20 cellular contexts compared by ENCODE assay signal in the genomic region with DNA sequence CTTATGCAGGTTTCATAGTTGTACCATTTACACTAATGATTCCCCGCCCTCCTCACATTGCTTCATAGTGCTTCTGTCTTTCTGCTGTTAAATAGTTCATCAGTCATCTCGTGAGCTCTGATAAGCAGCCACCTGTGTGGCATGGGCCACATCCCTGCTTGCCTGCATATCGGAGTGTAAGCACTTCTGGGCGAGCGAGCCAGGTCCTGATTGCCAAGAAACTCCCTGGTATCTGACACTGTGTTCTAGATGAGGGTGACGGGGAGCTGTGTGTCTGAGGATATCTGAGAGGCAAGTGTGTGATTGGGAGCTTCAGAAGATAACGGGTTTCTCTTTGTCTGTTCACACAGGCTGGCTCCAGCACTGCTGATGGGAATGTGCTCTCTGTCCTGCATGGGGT.
DNase-seq lines count a peak whose midpoint lies in the region; ATAC-seq, FAIRE-seq and TF ChIP-seq lines count a peak whose summit lies in the region.
"Had no signal": no experiment of that assay in that cellular context is flagged by ENCODE, and none has a peak within 500 bp of the region (broad histone marks: within the 10 kb centered on the region; RNA-seq: fewer than 3 reads in every experiment).

No MANE protein-coding gene starts in this region.

- no peak overlapping the region for H3K4me3 Mint-ChIP-seq in CD4-positive, CD25-positive, alpha-beta regulatory T cell
- H3K4me3 Mint-ChIP-seq: IgD-negative memory B cell had no signal

- no peak overlapping the region for H3K27ac ChIP-seq in CD4-positive, CD25-positive, alpha-beta regulatory T cell (ENCODE audit: insufficient read depth, low read length, poor library complexity, severe bottlenecking)
- H3K27ac ChIP-seq in HEK293 (ENCODE audit: extremely low read depth, low read depth, low read length) (no peak overlapping the region), heart right ventricle (peak overlapping the region in 8 of 10 donors; percentile 1 to 77 (median 55)), pancreas (no peak overlapping the region)
- H3K27ac ChIP-seq: A549, BLaER1, Peyer's patch had no signal

- peaks cover 3% of the 10 kb centered on the region for H3K36me3 ChIP-seq in CD4-positive, CD25-positive, alpha-beta regulatory T cell (ENCODE audit: control insufficient read depth, insufficient read depth, low read length)
- H3K36me3 ChIP-seq in HEK293 (ENCODE audit: control insufficient read depth in 2 of 2, insufficient read depth in 1 of 2, low read length in 2 of 2) (peaks cover 0 to 6% of the 10 kb centered on the region in 2 experiments; a peak in 1 of 3 replicates), heart right ventricle (peaks cover 0 to 19% (median 0%) of the 10 kb centered on the region in 9 donors), pancreas (no peaks in the 10 kb centered on the region)

- ATAC-seq in CD4-positive, CD25-positive, alpha-beta regulatory T cell (ENCODE audit: low read depth in 2 of 2), result no peak
- ATAC-seq in heart right ventricle, result peak; percentile 37 to 90 (median 77)
- ATAC-seq in pancreas, result peak; percentile 61 to 77 (median 72)
- no peak for ATAC-seq in HG02763 (IDR thresholded peaks at IDR 0.05; ENCODE audit: unreplicated experiment)
- no peak for ATAC-seq in HG03469 (IDR thresholded peaks at IDR 0.05; ENCODE audit: unreplicated experiment)
- no peak for ATAC-seq in GM21717 (IDR thresholded peaks at IDR 0.05; ENCODE audit: unreplicated experiment)
- ATAC-seq: A549 had no signal

- intact Hi-C loops in heart right ventricle (cut with DNase I), result loop anchor here in 6 of 10 donors (5.0 kb wide), 1 partner anchor 93 kb away; no protein-coding TSS in a partner anchor
- intact Hi-C loops in pancreas (cut with DNase I), result loop anchor here in 1 of 3 donors (10.0 kb wide), 1 partner anchor 95 kb away; no protein-coding TSS in a partner anchor

- peaks cover 10 to 32% (median 22%) of the 10 kb centered on the region in 4 donors for H3K4me1 Mint-ChIP-seq in CD4-positive, CD25-positive, alpha-beta regulatory T cell
- H3K4me1 Mint-ChIP-seq: IgD-negative memory B cell had no signal

- H3K27me3 Mint-ChIP-seq in CD4-positive, CD25-positive, alpha-beta regulatory T cell, result no peaks in the 10 kb centered on the region
- H3K27me3 Mint-ChIP-seq: IgD-negative memory B cell had no signal

- no peak for TF ChIP-seq CTCF in HEK293 (tag by site-specific recombination; IDR thresholded peaks at IDR 0.05)
- no peak for TF ChIP-seq CTCF in heart right ventricle (IDR thresholded peaks at IDR 0.05)
- TF ChIP-seq CTCF in pancreas (IDR thresholded peaks at IDR 0.05), result no peak

- H3K4me3 ChIP-seq in CD4-positive, CD25-positive, alpha-beta regulatory T cell (ENCODE audit: low read depth, low read length), result no peak overlapping the region
- H3K4me3 ChIP-seq in HEK293 (ENCODE audit: low read depth, low read length) (no peak overlapping the region), heart right ventricle (peak overlapping the region in 1 of 10 donors; percentile 23), pancreas (no peak overlapping the region)
- H3K4me3 ChIP-seq: A549, BLaER1, Peyer's patch had no signal

- H3K36me3 Mint-ChIP-seq in CD4-positive, CD25-positive, alpha-beta regulatory T cell, result peaks cover 37% of the 10 kb centered on the region

- POLR2A ChIA-PET in HEK293 (lab: Yijun Ruan, JAX), result no interaction called here

- H3K4me1 ChIP-seq in CD4-positive, CD25-positive, alpha-beta regulatory T cell (ENCODE audit: control insufficient read depth, insufficient read depth, low read length, poor library complexity, severe bottlenecking), result no peaks in the 10 kb centered on the region
- H3K4me1 ChIP-seq in HEK293 (ENCODE audit: control insufficient read depth, insufficient read depth, low read length) (no peaks in the 10 kb centered on the region), heart right ventricle (peaks cover 0 to 53% (median 7%) of the 10 kb centered on the region in 9 donors), pancreas (peaks cover 0 to 5% (median 0%) of the 10 kb centered on the region in 3 donors)
- H3K4me1 ChIP-seq: A549, Peyer's patch had no signal

- no peak for FAIRE-seq in pancreas (lab: Jason Lieb, UNC)
- FAIRE-seq: A549 had no signal

- CTCF ChIA-PET in HEK293 (lab: Yijun Ruan, JAX), result no interaction called here

- H3K27ac Mint-ChIP-seq in CD4-positive, CD25-positive, alpha-beta regulatory T cell, result peak overlapping the region in 2 of 3 donors; percentile 36 to 56

- DNase-seq in CD4-positive, CD25-positive, alpha-beta regulatory T cell, result no peak
- peak; percentile 59 to 63 for DNase-seq in heart right ventricle
- peak in 5 of 6 donors; percentile 42 to 75 (median 54) for DNase-seq in pancreas
- no peak for DNase-seq in NCI-H345 treated with DMSO at 0.1 percent for 48 hours (lab: John Stamatoyannopoulos, UW; ENCODE audit: unreplicated experiment)
- DNase-seq: DMS79, H7, Karpas-422, NCI-H1092, NCI-H1436 treated with DMSO at 0.1 percent for 48 hours, NCI-H2029, NCI-H345, NCI-H526, Peyer's patch had no signal

- no peaks in the 10 kb centered on the region for H3K27me3 ChIP-seq in CD4-positive, CD25-positive, alpha-beta regulatory T cell (ENCODE audit: control insufficient read depth, insufficient read depth, low read length)
- no peaks in the 10 kb centered on the region for H3K27me3 ChIP-seq in heart right ventricle
- no peaks in the 10 kb centered on the region for H3K27me3 ChIP-seq in pancreas
- H3K27me3 ChIP-seq: BLaER1, Peyer's patch had no signal

- 40 to 67% methylated on average over 7 of the region's 7 CpGs for WGBS in heart right ventricle, 2 donors
- WGBS in pancreas, 2 donors, result 31 to 32% methylated on average over 7 of the region's 7 CpGs

- no peaks in the 10 kb centered on the region for H3K9me3 Mint-ChIP-seq in CD4-positive, CD25-positive, alpha-beta regulatory T cell
- H3K9me3 Mint-ChIP-seq: IgD-negative memory B cell had no signal

- no peaks in the 10 kb centered on the region for H3K9me3 ChIP-seq in CD4-positive, CD25-positive, alpha-beta regulatory T cell (ENCODE audit: control insufficient read depth in 2 of 2, low read length in 2 of 2)
- H3K9me3 ChIP-seq in HEK293 (ENCODE audit: control insufficient read depth, insufficient read depth, low read depth, low read length), result no peaks in the 10 kb centered on the region
- H3K9me3 ChIP-seq in heart right ventricle, result no peaks in the 10 kb centered on the region
- no peaks in the 10 kb centered on the region for H3K9me3 ChIP-seq in pancreas
- H3K9me3 ChIP-seq: A549, BLaER1, Peyer's patch had no signal

TF ChIP-seq in HEK293, 187 proteins besides CTCF, POLR2A, EP300 and RAD21:
- 0 out of 2 replicates have a peak, but pooled peaks have one; percentile 45 for TF ChIP-seq ZNF660 (tag by site-specific recombination; IDR thresholded peaks at IDR 0.05)
- TF ChIP-seq ZNF514 (tag by site-specific recombination; IDR thresholded peaks at IDR 0.05), result no peak

Comparison
In these comparisons a context has a peak if more than half of its experiments do, and no peak if none do; other contexts are left out.
1. ATAC-seq: peak in heart right ventricle (8 of 8) and pancreas (4 of 4); none in CD4-positive, CD25-positive, alpha-beta regulatory T cell (0 of 2), HG02763 (single experiment), HG03469 (single experiment) and GM21717 (single experiment).
2. DNase-seq: peak in heart right ventricle (2 of 2) and pancreas (5 of 6); none in CD4-positive, CD25-positive, alpha-beta regulatory T cell (0 of 3) and NCI-H345 treated with DMSO at 0.1 percent for 48 hours (single experiment).
3. H3K27ac ChIP-seq: peak in heart right ventricle (8 of 10); none in CD4-positive, CD25-positive, alpha-beta regulatory T cell (single experiment), HEK293 (single experiment) and pancreas (0 of 4).